In the genomic region with DNA sequence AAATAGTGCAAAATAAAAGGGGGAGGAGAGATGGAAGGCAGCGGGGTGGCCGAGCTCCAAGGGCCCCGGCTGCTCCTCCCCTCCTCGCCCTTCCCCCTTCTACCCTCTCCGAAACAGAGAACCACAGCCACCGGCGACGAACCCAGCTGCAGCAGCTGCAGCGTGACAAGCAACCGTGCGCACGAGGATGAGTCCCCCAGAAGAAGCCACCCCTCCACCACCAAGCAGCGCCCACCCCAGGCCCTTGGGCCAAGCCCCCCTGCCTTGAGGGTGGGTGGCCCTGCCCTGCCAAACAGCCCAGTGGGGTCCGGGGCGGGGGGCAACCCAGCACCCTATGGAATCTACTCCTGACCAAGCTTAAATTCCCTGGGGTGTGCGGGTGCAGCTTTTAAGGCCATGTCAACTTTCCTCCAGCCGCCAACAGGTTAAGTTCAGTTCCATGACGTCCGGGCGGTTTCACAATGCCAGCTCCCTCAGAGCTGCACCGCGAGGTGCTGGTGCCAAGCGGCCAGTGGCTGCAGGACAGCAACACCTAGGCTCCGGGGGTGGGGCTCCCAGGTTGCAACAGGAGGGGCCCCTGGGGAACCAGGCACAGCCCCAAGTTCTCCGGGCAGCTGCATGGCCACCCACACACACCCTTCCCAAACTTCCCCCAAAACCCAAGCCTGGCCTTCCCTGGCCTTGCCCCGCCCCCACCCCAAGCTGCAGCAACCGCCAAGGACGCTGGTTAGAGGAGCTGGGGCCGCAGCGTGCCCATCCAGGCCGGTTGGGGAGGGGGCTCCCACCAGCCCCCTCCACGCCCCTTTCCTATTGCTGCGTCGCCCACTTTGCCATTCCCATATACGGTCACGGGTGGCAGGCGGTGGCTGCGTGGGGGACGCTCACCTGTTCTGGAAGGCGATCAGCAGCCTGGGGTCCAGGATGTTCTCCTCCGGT, we compare ENCODE assay signal across 8 cellular contexts. TPM values are rescaled to one million over a fixed set of nuclear protein-coding genes. Genes with fewer than 3 reads are reported as not detected.
DNase-seq lines count a peak whose midpoint lies in the region; ATAC-seq and TF ChIP-seq lines count a peak whose summit lies in the region.

No MANE protein-coding gene starts in this region.

- H3K4me2 ChIP-seq in smooth muscle cell = peak overlapping the region; percentile 97

- H3K36me3 ChIP-seq in smooth muscle cell (ENCODE audit: low read depth) = no peaks in the 10 kb centered on the region

- H3K36me3 Mint-ChIP-seq in CD4-positive, alpha-beta T cell (ENCODE audit: low read depth) = peaks cover 44% of the 10 kb centered on the region

- H3K4me3 ChIP-seq in iPS-18c (ENCODE audit: insufficient read depth, low read depth, low read length) = peak overlapping the region; percentile 59
- H3K4me3 ChIP-seq in smooth muscle cell = peak overlapping the region; percentile 66

- H3K4me1 ChIP-seq in smooth muscle cell (ENCODE audit: low read depth) = peaks cover 50% of the 10 kb centered on the region

- DNase-seq in CD4-positive, alpha-beta T cell = peak in 2 of 10 experiments; percentile 46 to 47
- DNase-seq in GM20000 (ENCODE audit: low spot score) (peak; percentile 86), NOMO-1 treated with dmso at 0.1 percent for 144 hours (lab: John Stamatoyannopoulos, UW; ENCODE audit: unreplicated experiment) (peak; percentile 77), astrocyte of the hippocampus (ENCODE audit: low read depth, low spot score) (peak; percentile 83), smooth muscle cell (lab: John Stamatoyannopoulos, UW; ENCODE audit: unreplicated experiment) (peak; percentile 39), NCI-H345 treated with DMSO at 0.1 percent for 48 hours (lab: John Stamatoyannopoulos, UW; ENCODE audit: unreplicated experiment) (no peak)

- ATAC-seq in CD4-positive, alpha-beta T cell (ENCODE audit: poor library complexity) = no peak
- ATAC-seq in GM19452 (IDR thresholded peaks at IDR 0.05; ENCODE audit: unreplicated experiment) = no peak

- CTCF ChIA-PET in CD4-positive, alpha-beta T cell (lab: Charles Lee) = interaction anchor here (0.7 to 1.1 kb wide), 3 partner anchors 7 to 95 kb away, joined by 3 to 5 read pairs (median 3); no protein-coding TSS in a partner anchor

- 10% methylated on average over 40 of the region's 41 CpGs for WGBS in smooth muscle cell (ENCODE audit: low lambda C conversion rate)

- H3K4me1 Mint-ChIP-seq in CD4-positive, alpha-beta T cell (ENCODE audit: low read depth) = peaks cover 43% of the 10 kb centered on the region

- H3K9me3 Mint-ChIP-seq in CD4-positive, alpha-beta T cell = no peaks in the 10 kb centered on the region

- peaks cover 26% of the 10 kb centered on the region for H3K79me2 ChIP-seq in smooth muscle cell (ENCODE audit: low read depth)

- H4K20me1 ChIP-seq in smooth muscle cell (ENCODE audit: low read depth) = peaks cover 64% of the 10 kb centered on the region

- peaks cover 11% of the 10 kb centered on the region for H3F3A ChIP-seq in smooth muscle cell (ENCODE audit: low read depth)

- H3K4me3 Mint-ChIP-seq in CD4-positive, alpha-beta T cell = peak overlapping the region; percentile 98

- POLR2A ChIA-PET in CD4-positive, alpha-beta T cell (lab: Charles Lee) = interaction anchor here (0.7 to 3.7 kb wide), 8 partner anchors 12 to 157 kb away, joined by 3 to 31 read pairs (median 6); partner anchors contain the start of genes CBX2 and CBX8

- H3K27ac ChIP-seq in CD4-positive, alpha-beta T cell (ENCODE audit: low read depth, low read length) = no peak overlapping the region
- H3K27ac ChIP-seq in smooth muscle cell (ENCODE audit: low read depth) = peak overlapping the region; percentile 56

- H2AFZ ChIP-seq in smooth muscle cell (ENCODE audit: low read depth) = no peak overlapping the region

- peaks cover 25% of the 10 kb centered on the region for H3K27me3 Mint-ChIP-seq in CD4-positive, alpha-beta T cell

- H3K27ac Mint-ChIP-seq in CD4-positive, alpha-beta T cell = peak overlapping the region; percentile 99

- no peak overlapping the region for H3K9ac ChIP-seq in smooth muscle cell (ENCODE audit: low read depth)

- no peak for TF ChIP-seq CTCF in CD4-positive, alpha-beta T cell (IDR thresholded peaks at IDR 0.05)
- TF ChIP-seq CTCF in GM20000 (IDR thresholded peaks at IDR 0.05; ENCODE audit: extremely low read depth, missing control alignments) = no peak
- no peak for TF ChIP-seq CTCF in smooth muscle cell (IDR thresholded peaks at IDR 0.05; ENCODE audit: borderline replicate concordance, insufficient read depth, poor library complexity, severe bottlenecking)

- intact Hi-C loops in CD4-positive, alpha-beta T cell (cut with DNase I, micrococcal nuclease) = loop anchor here in 1 of 2 experiments (5.0 kb wide), 1 partner anchor 40 kb away; the partner anchor contains the start of gene CBX8

- H3K27me3 ChIP-seq in CD4-positive, alpha-beta T cell (ENCODE audit: control insufficient read depth, insufficient read depth, low read length) = peaks cover 26% of the 10 kb centered on the region
- peaks cover 29% of the 10 kb centered on the region for H3K27me3 ChIP-seq in smooth muscle cell (ENCODE audit: low read depth)

- no peaks in the 10 kb centered on the region for H3K9me3 ChIP-seq in CD4-positive, alpha-beta T cell (ENCODE audit: control insufficient read depth, low read length)
- peaks cover 3% of the 10 kb centered on the region for H3K9me3 ChIP-seq in iPS-18c (ENCODE audit: control insufficient read depth, insufficient read depth, low read length)
- H3K9me3 ChIP-seq in smooth muscle cell (replicated peaks; ENCODE audit: low read depth) = no peaks in the 10 kb centered on the region

RNA-seq across cellular contexts. Expression of gene CBX4, which starts 2.0 kb away (rescaled TPM):
- total RNA-seq in CD4-positive, alpha-beta T cell = 100 to 1,000 TPM; 196 to 202 TPM
- total RNA-seq in smooth muscle cell = 17.3 and 17.4 TPM in 2 replicates
- 44.6 and 47.2 TPM in 2 replicates for polyA plus RNA-seq in smooth muscle cell

RNA-seq across cellular contexts. Expression of gene CBX8, which starts 40.3 kb away (rescaled TPM):
- 1 to 10 TPM; 5.3 to 6.5 TPM for total RNA-seq in CD4-positive, alpha-beta T cell
- 1.9 and 2.6 TPM in 2 replicates for total RNA-seq in smooth muscle cell
- polyA plus RNA-seq in smooth muscle cell = 4.3 and 9.0 TPM in 2 replicates

RNA-seq across cellular contexts. Expression of gene CBX2, which starts 59.3 kb away (rescaled TPM):
- total RNA-seq in CD4-positive, alpha-beta T cell = under 1 TPM in 1 of 2 experiments, not detected in 1; 0.31 TPM
- 4.0 and 7.3 TPM in 2 replicates for total RNA-seq in smooth muscle cell
- polyA plus RNA-seq in smooth muscle cell = 10.1 and 11.0 TPM in 2 replicates

Comparison
In these comparisons a context has a peak if more than half of its experiments do, and no peak if none do; other contexts are left out.
1. RNA of gene CBX4, which starts 2.0 kb away (total RNA-seq): 196 to 202 TPM in CD4-positive, alpha-beta T cell; 17.3 to 17.4 TPM in smooth muscle cell; every median in the first group is over 10 times any median in the second.